ENCODE assay signal across 8 cellular contexts in the genomic region with DNA sequence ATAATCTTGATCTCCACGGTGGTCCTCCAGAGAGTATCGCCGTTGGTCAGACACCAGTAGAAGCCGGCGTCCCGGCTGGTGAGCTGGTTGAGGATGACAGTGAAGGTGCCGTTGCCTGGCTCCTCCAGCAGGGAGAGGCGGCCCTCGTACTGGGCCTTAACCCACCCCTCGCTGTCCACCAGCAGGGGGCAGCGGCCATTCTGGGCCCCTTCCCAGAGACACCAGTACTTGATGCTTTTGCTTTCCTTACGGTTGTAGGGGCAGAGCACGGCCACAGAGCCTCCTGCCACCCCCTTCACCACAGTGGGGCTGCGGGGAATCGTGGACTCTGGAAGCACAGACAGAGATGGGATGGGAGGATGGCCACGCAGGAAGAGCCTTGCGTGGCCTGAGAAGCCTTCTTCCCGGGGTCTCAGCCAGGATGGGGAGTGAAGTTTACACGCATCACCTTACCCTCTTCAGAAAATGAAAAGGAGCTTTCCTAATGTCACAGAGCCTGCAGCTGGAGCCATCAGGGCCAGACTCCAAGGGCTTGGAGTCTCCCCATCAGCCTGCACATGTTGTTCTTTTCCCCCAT. TPM values are rescaled to one million over a fixed set of nuclear protein-coding genes. Genes with fewer than 3 reads are reported as not detected.
DNase-seq lines count a peak whose midpoint lies in the region; ATAC-seq and TF ChIP-seq lines count a peak whose summit lies in the region.
"Had no signal": no experiment of that assay in that cellular context is flagged by ENCODE, and none has a peak within 500 bp of the region (broad histone marks: within the 10 kb centered on the region; RNA-seq: fewer than 3 reads in every experiment).

No MANE protein-coding gene starts in this region.

- H3K27me3 Mint-ChIP-seq in activated naive CD8-positive, alpha-beta T cell treated with anti-CD3 and anti-CD28 coated beads, Interleukin-2, amount 10 ng/mL, durations not matched to agents 7 days and 5 days = no peaks in the 10 kb centered on the region
- peaks cover 4% of the 10 kb centered on the region for H3K27me3 Mint-ChIP-seq in type B pancreatic cell

- H3K9me3 Mint-ChIP-seq in activated naive CD8-positive, alpha-beta T cell treated with anti-CD3 and anti-CD28 coated beads, Interleukin-2, amount 10 ng/mL, durations not matched to agents 7 days and 5 days = no peaks in the 10 kb centered on the region
- no peaks in the 10 kb centered on the region for H3K9me3 Mint-ChIP-seq in type B pancreatic cell

- TF ChIP-seq CTCF in GM12874 (IDR thresholded peaks at IDR 0.05; ENCODE audit: insufficient read depth, low read depth, low read length) (peak; percentile 66), type B pancreatic cell (conservative IDR thresholded peaks at IDR 0.05) (peak; percentile 70)

- H3K4me1 Mint-ChIP-seq in activated naive CD8-positive, alpha-beta T cell treated with anti-CD3 and anti-CD28 coated beads, Interleukin-2, amount 10 ng/mL, durations not matched to agents 7 days and 5 days = peaks cover 19% of the 10 kb centered on the region
- no peaks in the 10 kb centered on the region for H3K4me1 Mint-ChIP-seq in type B pancreatic cell (ENCODE audit: unreplicated experiment)

- DNase-seq in NCI-H69 (lab: John Stamatoyannopoulos, UW) = peak; percentile 28
- peak; percentile 68 for DNase-seq in activated naive CD8-positive, alpha-beta T cell treated with anti-CD3 and anti-CD28 coated beads, Interleukin-2, amount 10 ng/mL, durations not matched to agents 7 days and 5 days
- DNase-seq in left colon = peak in 1 of 2 donors; percentile 59
- DNase-seq in type B pancreatic cell (ENCODE audit: extremely low spot score, unreplicated experiment) = no peak
- DNase-seq in NCI-H2227 (lab: John Stamatoyannopoulos, UW; ENCODE audit: unreplicated experiment) = no peak

- intact Hi-C loops in left colon (cut with DNase I, micrococcal nuclease) = no loop called here

- no peak overlapping the region for H3K27ac Mint-ChIP-seq in activated naive CD8-positive, alpha-beta T cell treated with anti-CD3 and anti-CD28 coated beads, Interleukin-2, amount 10 ng/mL, durations not matched to agents 7 days and 5 days
- no peak overlapping the region for H3K27ac Mint-ChIP-seq in type B pancreatic cell

- POLR2A ChIA-PET in activated naive CD8-positive, alpha-beta T cell treated with anti-CD3 and anti-CD28 coated beads, Interleukin-2, amount 10 ng/mL, durations not matched to agents 7 days and 5 days (lab: Charles Lee) = interaction anchor here (0.6 to 1.4 kb wide), 4 partner anchors 8 to 47 kb away, joined by 4 to 5 read pairs (median 4); no protein-coding TSS in a partner anchor

- H3K4me3 Mint-ChIP-seq in activated naive CD8-positive, alpha-beta T cell treated with anti-CD3 and anti-CD28 coated beads, Interleukin-2, amount 10 ng/mL, durations not matched to agents 7 days and 5 days = no peak overlapping the region
- no peak overlapping the region for H3K4me3 Mint-ChIP-seq in type B pancreatic cell

- H3K36me3 Mint-ChIP-seq in activated naive CD8-positive, alpha-beta T cell treated with anti-CD3 and anti-CD28 coated beads, Interleukin-2, amount 10 ng/mL, durations not matched to agents 7 days and 5 days = no peaks in the 10 kb centered on the region
- no peaks in the 10 kb centered on the region for H3K36me3 Mint-ChIP-seq in type B pancreatic cell

- ATAC-seq in activated naive CD8-positive, alpha-beta T cell treated with anti-CD3 and anti-CD28 coated beads, Interleukin-2, amount 10 ng/mL, durations not matched to agents 7 days and 5 days (ENCODE audit: low read depth) = peak; percentile 73
- ATAC-seq in left colon (peak; percentile 18), HG03432 (IDR thresholded peaks at IDR 0.05; ENCODE audit: unreplicated experiment) (no peak)

RNA-seq across cellular contexts. Expression of a gene that starts 10.7 kb away (rescaled TPM):
- not detected for total RNA-seq in activated naive CD8-positive, alpha-beta T cell treated with anti-CD3 and anti-CD28 coated beads, Interleukin-2, amount 10 ng/mL, durations not matched to agents 7 days and 5 days
- total RNA-seq in left colon (over 10,000 TPM; 10,148 to 12,746 TPM), type B pancreatic cell (ENCODE audit: low replicate concordance) (16.9 and 30.1 TPM in 2 replicates)
- total RNA-seq: pulmonary artery endothelial cell had no signal

RNA-seq across cellular contexts. Expression of a gene that starts 13.8 kb away (rescaled TPM):
- 100 to 1,000 TPM; 145 to 159 TPM for total RNA-seq in activated naive CD8-positive, alpha-beta T cell treated with anti-CD3 and anti-CD28 coated beads, Interleukin-2, amount 10 ng/mL, durations not matched to agents 7 days and 5 days
- total RNA-seq in left colon (1 to 10 TPM; 1.6 to 4.8 TPM), type B pancreatic cell (ENCODE audit: low replicate concordance) (0.58 and 0.81 TPM in 2 replicates)
- total RNA-seq: pulmonary artery endothelial cell had no signal

RNA-seq across cellular contexts. Expression of a gene that starts 34.7 kb away (rescaled TPM):
- under 1 TPM in 1 of 2 experiments, not detected in 1; 0.22 TPM for total RNA-seq in activated naive CD8-positive, alpha-beta T cell treated with anti-CD3 and anti-CD28 coated beads, Interleukin-2, amount 10 ng/mL, durations not matched to agents 7 days and 5 days
- total RNA-seq in left colon (1 to 10 TPM in 1 of 2 donors, under 1 TPM in 1; 0.53 to 1.0 TPM), type B pancreatic cell (ENCODE audit: low replicate concordance) (not detected in 2 replicates)
- total RNA-seq: pulmonary artery endothelial cell had no signal

RNA-seq across cellular contexts. Expression of a gene that starts 38.3 kb away (rescaled TPM):
- total RNA-seq in activated naive CD8-positive, alpha-beta T cell treated with anti-CD3 and anti-CD28 coated beads, Interleukin-2, amount 10 ng/mL, durations not matched to agents 7 days and 5 days = not detected
- total RNA-seq in left colon (not detected), type B pancreatic cell (ENCODE audit: low replicate concordance) (not detected in 2 replicates)
- total RNA-seq: pulmonary artery endothelial cell had no signal

Comparison
In these comparisons a context has a peak if more than half of its experiments do, and no peak if none do; other contexts are left out.
1. DNase-seq: peak in NCI-H69 (single experiment) and activated naive CD8-positive, alpha-beta T cell treated with anti-CD3 and anti-CD28 coated beads, Interleukin-2, amount 10 ng/mL, durations not matched to agents 7 days and 5 days (single experiment); none in type B pancreatic cell (single experiment) and NCI-H2227 (single experiment).
2. RNA of a gene that starts 10.7 kb away (total RNA-seq): 10,148 to 12,746 TPM in left colon; 16.9 to 30.1 TPM in type B pancreatic cell and not detected in activated naive CD8-positive, alpha-beta T cell treated with anti-CD3 and anti-CD28 coated beads, Interleukin-2, amount 10 ng/mL, durations not matched to agents 7 days and 5 days; every median in the first group is over 100 times any median in the second.
3. RNA of a gene that starts 13.8 kb away (total RNA-seq): 145 to 159 TPM in activated naive CD8-positive, alpha-beta T cell treated with anti-CD3 and anti-CD28 coated beads, Interleukin-2, amount 10 ng/mL, durations not matched to agents 7 days and 5 days; 1.6 to 4.8 TPM in left colon and 0.58 to 0.81 TPM in type B pancreatic cell; every median in the first group is over 10 times any median in the second.